Comparison of ENCODE assay signal across 22 cellular contexts in the genomic region with DNA sequence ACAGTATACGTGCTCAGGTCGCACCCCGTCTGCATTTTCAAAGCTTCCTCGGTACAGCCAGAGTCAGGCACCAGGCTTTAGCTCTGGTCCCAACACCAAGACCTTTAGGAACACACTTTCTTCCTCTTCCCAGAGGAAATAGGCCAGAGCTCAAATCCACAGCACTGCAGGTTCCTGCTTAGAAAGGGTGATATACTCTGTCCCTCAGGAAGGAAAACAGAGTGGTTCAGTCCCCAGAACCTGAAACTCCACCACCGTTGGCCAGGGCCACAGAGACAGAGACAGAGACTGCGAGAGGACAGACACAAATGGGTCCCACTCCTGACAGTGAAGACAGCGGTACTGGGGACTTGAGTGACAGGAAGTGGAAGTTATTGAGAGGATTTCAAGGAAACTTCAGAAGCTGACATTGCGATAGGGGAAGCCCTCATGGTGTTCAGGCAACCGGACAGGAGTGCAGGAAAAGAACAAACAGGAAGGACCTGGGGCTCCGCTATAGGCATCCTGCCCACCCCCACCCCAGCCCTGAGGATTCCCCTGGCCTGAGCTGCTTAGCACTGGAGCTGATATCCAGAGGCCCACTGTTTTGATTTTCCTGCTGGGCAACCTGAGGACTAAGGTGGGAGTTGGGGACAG. TPM values are rescaled to one million over a fixed set of nuclear protein-coding genes. Genes with fewer than 3 reads are reported as not detected.
DNase-seq lines count a peak whose midpoint lies in the region; ATAC-seq and TF ChIP-seq lines count a peak whose summit lies in the region.
"Had no signal": no experiment of that assay in that cellular context is flagged by ENCODE, and none has a peak within 500 bp of the region (broad histone marks: within the 10 kb centered on the region; RNA-seq: fewer than 3 reads in every experiment).

No MANE protein-coding gene starts in this region.

- ATAC-seq in GM23338 (no peak), Panc1 (no peak), GM19455 (IDR thresholded peaks at IDR 0.05; ENCODE audit: unreplicated experiment) (no peak), GM18907 (IDR thresholded peaks at IDR 0.05; ENCODE audit: unreplicated experiment) (no peak), GM21717 (IDR thresholded peaks at IDR 0.05; ENCODE audit: unreplicated experiment) (no peak)
- ATAC-seq: body of pancreas, esophagus mucosa had no signal

- peak overlapping the region; percentile 20; the same call in 1 of the 2 replicates for H3K9ac ChIP-seq in iPS-20b (ENCODE audit: low read depth, low read length)

- H3K9me3 ChIP-seq in Panc1 (ENCODE audit: control insufficient read depth, insufficient read depth, low read depth, low read length): no peaks in the 10 kb centered on the region
- no peaks in the 10 kb centered on the region for H3K9me3 ChIP-seq in iPS-20b (ENCODE audit: insufficient read depth, low read depth, low read length)
- H3K9me3 ChIP-seq: body of pancreas had no signal

- POLR2A ChIA-PET in Panc1 (lab: Charles Lee): interaction anchor here (0.6 to 1.7 kb wide), 4 partner anchors 12 to 52 kb away, joined by 3 to 5 read pairs (median 4); no protein-coding TSS in a partner anchor

- TF ChIP-seq CTCF in GM23338 (conservative IDR thresholded peaks at IDR 0.05; ENCODE audit: low read depth in 2 of 2) (no peak), Panc1 (IDR thresholded peaks at IDR 0.05) (no peak), progenitor cell of endocrine pancreas (IDR thresholded peaks at IDR 0.05; ENCODE audit: unreplicated experiment) (no peak)

- H3K27me3 ChIP-seq in GM23338 (ENCODE audit: insufficient read depth): no peaks in the 10 kb centered on the region
- H3K27me3 ChIP-seq in Panc1 (ENCODE audit: control insufficient read depth, insufficient read depth, low read length): no peaks in the 10 kb centered on the region
- no peaks in the 10 kb centered on the region for H3K27me3 ChIP-seq in iPS-20b (ENCODE audit: insufficient read depth, low read length)
- H3K27me3 ChIP-seq: body of pancreas had no signal

- H3K36me3 ChIP-seq in GM23338 (ENCODE audit: insufficient read depth) (no peaks in the 10 kb centered on the region), Panc1 (ENCODE audit: control insufficient read depth, insufficient read depth, low read length) (no peaks in the 10 kb centered on the region), iPS-20b (ENCODE audit: insufficient read depth, low read depth, low read length) (no peaks in the 10 kb centered on the region)

- no peaks in the 10 kb centered on the region for H3F3A ChIP-seq in GM23338 (replicated peaks; ENCODE audit: low read depth)

- H3K27me3 Mint-ChIP-seq in GM23338 (ENCODE audit: insufficient read depth, low read depth, poor library complexity) (peaks cover 22% of the 10 kb centered on the region), progenitor cell of endocrine pancreas (no peaks in the 10 kb centered on the region)
- H3K27me3 Mint-ChIP-seq: stimulated activated naive CD8-positive, alpha-beta T cell treated with anti-CD3 and anti-CD28 coated beads, Interleukin-15, Interleukin-2, amounts not matched to agents 100 ng/mL and 50 ng/mL, for 24 hours had no signal

- no peaks in the 10 kb centered on the region for H3K79me2 ChIP-seq in GM23338 (replicated peaks; ENCODE audit: insufficient read depth)

- no peaks in the 10 kb centered on the region for H4K20me1 ChIP-seq in GM23338 (replicated peaks; ENCODE audit: insufficient read depth)

- H3K36me3 Mint-ChIP-seq in GM23338 (ENCODE audit: low read depth) (no peaks in the 10 kb centered on the region), progenitor cell of endocrine pancreas (ENCODE audit: insufficient read depth) (no peaks in the 10 kb centered on the region)
- H3K36me3 Mint-ChIP-seq: CD8-positive, alpha-beta memory T cell had no signal

- no peaks in the 10 kb centered on the region for H3K9me2 ChIP-seq in GM23338 (ENCODE audit: insufficient read depth)

- H3K4me3 Mint-ChIP-seq in GM23338 (no peak overlapping the region), progenitor cell of endocrine pancreas (ENCODE audit: low read depth) (no peak overlapping the region)
- H3K4me3 Mint-ChIP-seq: CD8-positive, alpha-beta memory T cell; stimulated activated naive CD8-positive, alpha-beta T cell treated with anti-CD3 and anti-CD28 coated beads, Interleukin-15, Interleukin-2, amounts not matched to agents 100 ng/mL and 50 ng/mL, for 24 hours had no signal

- H2AFZ ChIP-seq in GM23338: no peak overlapping the region

- H3K27ac Mint-ChIP-seq in GM23338 (peak overlapping the region; percentile 51), progenitor cell of endocrine pancreas (peak overlapping the region; percentile 38)
- H3K27ac Mint-ChIP-seq: CD8-positive, alpha-beta memory T cell; stimulated activated naive CD8-positive, alpha-beta T cell treated with anti-CD3 and anti-CD28 coated beads, Interleukin-15, Interleukin-2, amounts not matched to agents 100 ng/mL and 50 ng/mL, for 24 hours had no signal

- H3K4me2 ChIP-seq in GM23338: peak overlapping the region; percentile 51; the same call in 1 of the 2 replicates

- no peak for DNase-seq in GM23338 (ENCODE audit: low spot score)
- DNase-seq in Panc1 (ENCODE audit: low read depth, low spot score): no peak
- DNase-seq in progenitor cell of endocrine pancreas (ENCODE audit: low spot score, unreplicated experiment): no peak
- DNase-seq: activated CD4-positive, alpha-beta T cell treated with anti-CD3 and anti-CD28 coated beads, Interleukin-2, amount 50 U/mL, for 48 hours; body of pancreas; CD8-positive, alpha-beta memory T cell; DMS79; effector CD8-positive, alpha-beta T cell; foreskin melanocyte; NCI-H1092; NCI-H1930; NCI-H2227 treated with DMSO at 0.1 percent for 48 hours; Right ventricle myocardium superior; stimulated activated CD4-positive, alpha-beta T cell treated with anti-CD3 and anti-CD28 coated beads, Interleukin-15, amount 100 ng/mL, for 24 hours; SW 1271; T1000 had no signal

- BruUV-seq in Panc1 (replicated peaks; lab: Mats Ljungman, UMichigan): no TSS peak

- H3K4me3 ChIP-seq in GM23338: no peak overlapping the region
- no peak overlapping the region for H3K4me3 ChIP-seq in Panc1 (ENCODE audit: low read depth in 2 of 2, low read length in 2 of 2)
- H3K4me3 ChIP-seq in iPS-20b (ENCODE audit: low read length): no peak overlapping the region
- H3K4me3 ChIP-seq: body of pancreas had no signal

- in situ Hi-C loops in Panc1 (cut with HindIII; ENCODE audit: low pct_unique_long_range_greater_than_20kb, low sequenced_read_pairs): no loop called here

- H3K4me1 Mint-ChIP-seq in GM23338 (peaks cover 47% of the 10 kb centered on the region), progenitor cell of endocrine pancreas (ENCODE audit: low read depth) (peaks cover 50% of the 10 kb centered on the region)

- H3K27ac ChIP-seq in GM23338 (ENCODE audit: low read depth) (no peak overlapping the region), Panc1 (ENCODE audit: low read length) (peak overlapping the region; percentile 81), iPS-20b (ENCODE audit: low read length) (no peak overlapping the region)
- H3K27ac ChIP-seq: body of pancreas had no signal

- H3K9me3 Mint-ChIP-seq in GM23338: no peaks in the 10 kb centered on the region
- no peaks in the 10 kb centered on the region for H3K9me3 Mint-ChIP-seq in progenitor cell of endocrine pancreas (ENCODE audit: low read depth)
- H3K9me3 Mint-ChIP-seq: CD8-positive, alpha-beta memory T cell; stimulated activated naive CD8-positive, alpha-beta T cell treated with anti-CD3 and anti-CD28 coated beads, Interleukin-15, Interleukin-2, amounts not matched to agents 100 ng/mL and 50 ng/mL, for 24 hours had no signal

- H3K4me1 ChIP-seq in GM23338 (ENCODE audit: insufficient read depth): peaks cover 50% of the 10 kb centered on the region
- peaks cover 45% of the 10 kb centered on the region for H3K4me1 ChIP-seq in Panc1 (ENCODE audit: control insufficient read depth, insufficient read depth, low read length)
- H3K4me1 ChIP-seq in iPS-20b (ENCODE audit: insufficient read depth, low read length): peaks cover 33% of the 10 kb centered on the region

- CTCF ChIA-PET in Panc1 (lab: Charles Lee): interaction anchor here (0.6 kb wide), 1 partner anchor 885 kb away, joined by 9 read pairs; no protein-coding TSS in a partner anchor

- intact Hi-C loops in Panc1 (cut with micrococcal nuclease; ENCODE audit: unreplicated experiment): no loop called here

TF ChIP-seq in GM23338, 12 proteins besides CTCF, POLR2A, EP300 and RAD21 (continues in another document):
- no peak for TF ChIP-seq EZH2 (IDR thresholded peaks at IDR 0.05; ENCODE audit: low read depth, unreplicated experiment)
- no peak for TF ChIP-seq ZNF114 (CRISPR knock-in tag; IDR thresholded peaks at IDR 0.05)

RNA-seq across cellular contexts. Expression of a gene that starts 5.5 kb away (rescaled TPM):
- total RNA-seq in GM23338 (2014; rRNA removed; shearing (Covaris generic)): 250 and 264 TPM in 2 replicates
- 322 and 338 TPM in 2 replicates for polyA plus RNA-seq in GM23338 (2016; fragmentation: Nextera tagmentation; extraction: Ambion mirVana)
- total RNA-seq in Panc1 (2021; ENCODE audit: unreplicated experiment) (6,125 TPM), progenitor cell of endocrine pancreas (1,180 and 1,246 TPM in 2 replicates)
- 7,157 TPM for polyA plus RNA-seq in Panc1 (2012; ENCODE audit: insufficient read length)

RNA-seq across cellular contexts. Expression of a gene that starts 38.6 kb away (rescaled TPM):
- total RNA-seq in GM23338 (2014; rRNA removed; shearing (Covaris generic)): 537 and 552 TPM in 2 replicates
- polyA plus RNA-seq in GM23338 (2016; fragmentation: Nextera tagmentation; extraction: Ambion mirVana): 1,013 and 1,049 TPM in 2 replicates
- total RNA-seq in Panc1 (2021; ENCODE audit: unreplicated experiment) (4,079 TPM), progenitor cell of endocrine pancreas (608 and 692 TPM in 2 replicates)
- polyA plus RNA-seq in Panc1 (2012; ENCODE audit: insufficient read length): 4,352 TPM
